Comparison of ENCODE assay signal across 33 cellular contexts in genomic region chr3:37465174-37465573, GRCh38. TPM values are rescaled to one million over a fixed set of nuclear protein-coding genes. Genes with fewer than 3 reads are reported as not detected.
"Had no signal": no experiment of that assay in that cellular context is flagged by ENCODE, and none has a peak within 500 bp of the region (broad histone marks: within the 10 kb centered on the region; RNA-seq: fewer than 3 reads in every experiment).

No MANE protein-coding gene starts in this region.

- FAIRE-seq: astrocyte, colon, endometrium, frontal cortex had no signal

- H3K36me3 Mint-ChIP-seq: activated naive CD4-positive, alpha-beta T cell treated with anti-CD3 and anti-CD28 coated beads, Interleukin-2, amount 10 ng/mL, durations not matched to agents 7 days and 5 days; activated naive CD8-positive, alpha-beta T cell treated with anti-CD3 and anti-CD28 coated beads, Interleukin-2, amount 10 ng/mL, durations not matched to agents 7 days and 5 days; T-cell had no signal

- ATAC-seq: activated naive CD4-positive, alpha-beta T cell treated with anti-CD3 and anti-CD28 coated beads, Interleukin-2, amount 50 U/mL, for 72 hours; activated T-cell treated with anti-CD3 and anti-CD28 coated beads, Interleukin-2, amount 50 U/mL, for 4 hours; activated T-helper 17 cell treated with anti-CD3 and anti-CD28 coated beads, Interleukin-2, amount 50 U/mL, for 72 hours; effector memory CD8-positive, alpha-beta T cell; esophagus mucosa; T-cell had no signal

- H3K4me3 Mint-ChIP-seq: activated CD4-positive, alpha-beta memory T cell treated with anti-CD3 and anti-CD28 coated beads, Interleukin-2, amount 10 ng/mL, durations not matched to agents 7 days and 5 days; activated CD4-positive, alpha-beta T cell treated with anti-CD3 and anti-CD28 coated beads, Interleukin-2, amount 10 ng/mL, durations not matched to agents 7 days and 5 days; activated naive CD4-positive, alpha-beta T cell treated with anti-CD3 and anti-CD28 coated beads, Interleukin-2, amount 10 ng/mL, durations not matched to agents 7 days and 5 days; activated naive CD8-positive, alpha-beta T cell treated with anti-CD3 and anti-CD28 coated beads, Interleukin-2, amount 10 ng/mL, durations not matched to agents 7 days and 5 days; activated T-cell treated with anti-CD3 and anti-CD28 coated beads, Interleukin-2, amount 50 U/mL, for 4 hours; activated T-helper 17 cell treated with anti-CD3 and anti-CD28 coated beads, Interleukin-2, amount 50 U/mL, for 72 hours; effector memory CD8-positive, alpha-beta T cell; T-cell; T-helper 1 cell treated with Interleukin-12 subunit alpha and Interleukin-12 subunit beta and Interleukin-4 antibody, amounts not matched to agents 30 μg/mL and 1 μg/mL, for 36 hours had no signal

- H3K4me1 Mint-ChIP-seq: activated CD4-positive, alpha-beta memory T cell treated with anti-CD3 and anti-CD28 coated beads, Interleukin-2, amount 10 ng/mL, durations not matched to agents 7 days and 5 days; activated CD4-positive, alpha-beta T cell treated with anti-CD3 and anti-CD28 coated beads, Interleukin-2, amount 10 ng/mL, durations not matched to agents 7 days and 5 days; activated naive CD4-positive, alpha-beta T cell treated with anti-CD3 and anti-CD28 coated beads, Interleukin-2, amount 10 ng/mL, durations not matched to agents 7 days and 5 days; activated naive CD8-positive, alpha-beta T cell treated with anti-CD3 and anti-CD28 coated beads, Interleukin-2, amount 10 ng/mL, durations not matched to agents 7 days and 5 days; activated T-helper 17 cell treated with anti-CD3 and anti-CD28 coated beads, Interleukin-2, amount 50 U/mL, for 72 hours; T-cell had no signal

- H3K27ac ChIP-seq: brain microvascular endothelial cell, WERI-Rb-1 had no signal

- H3K36me3 ChIP-seq: brain microvascular endothelial cell, WERI-Rb-1 had no signal

- H3K27ac Mint-ChIP-seq: activated CD4-positive, alpha-beta memory T cell treated with anti-CD3 and anti-CD28 coated beads, Interleukin-2, amount 10 ng/mL, durations not matched to agents 7 days and 5 days; activated CD4-positive, alpha-beta T cell treated with anti-CD3 and anti-CD28 coated beads, Interleukin-2, amount 10 ng/mL, durations not matched to agents 7 days and 5 days; activated naive CD4-positive, alpha-beta T cell treated with anti-CD3 and anti-CD28 coated beads, Interleukin-2, amount 10 ng/mL, durations not matched to agents 7 days and 5 days; activated naive CD4-positive, alpha-beta T cell treated with anti-CD3 and anti-CD28 coated beads, Interleukin-2, amount 50 U/mL, for 72 hours; activated naive CD8-positive, alpha-beta T cell treated with anti-CD3 and anti-CD28 coated beads, Interleukin-2, amount 10 ng/mL, durations not matched to agents 7 days and 5 days; activated T-helper 17 cell treated with anti-CD3 and anti-CD28 coated beads, Interleukin-2, amount 50 U/mL, for 72 hours; effector memory CD8-positive, alpha-beta T cell; T-cell; T-helper 1 cell treated with Interleukin-12 subunit alpha and Interleukin-12 subunit beta and Interleukin-4 antibody, amounts not matched to agents 30 μg/mL and 1 μg/mL, for 36 hours had no signal

- DNase-seq: activated CD4-positive, alpha-beta memory T cell treated with anti-CD3 and anti-CD28 coated beads, Interleukin-2, amount 10 ng/mL, durations not matched to agents 7 days and 5 days; activated CD4-positive, alpha-beta T cell treated with anti-CD3 and anti-CD28 coated beads for 1 hour; activated CD4-positive, alpha-beta T cell treated with anti-CD3 and anti-CD28 coated beads for 4 hours; activated CD4-positive, alpha-beta T cell treated with anti-CD3 and anti-CD28 coated beads, Interleukin-2, amount 10 ng/mL, durations not matched to agents 7 days and 5 days; activated CD4-positive, alpha-beta T cell treated with anti-CD3 and anti-CD28 coated beads, Interleukin-2, amount 50 U/mL, for 4 hours; activated CD4-positive, CD25-positive, alpha-beta regulatory T cell; activated CD8-positive, alpha-beta memory T cell treated with anti-CD3 and anti-CD28 coated beads for 24 hours; activated effector memory CD4-positive, alpha-beta T cell treated with anti-CD3 and anti-CD28 coated beads, Interleukin-2, amount 50 U/mL, for 16 hours; activated naive CD4-positive, alpha-beta T cell treated with anti-CD3 and anti-CD28 coated beads, Interleukin-2, amount 10 ng/mL, durations not matched to agents 7 days and 5 days; activated naive CD8-positive, alpha-beta T cell treated with anti-CD3 and anti-CD28 coated beads, Interleukin-2, amount 10 ng/mL, durations not matched to agents 7 days and 5 days; activated T-cell treated with anti-CD3 and anti-CD28 coated beads, Interleukin-2, amount 50 U/mL, for 4 hours; amniotic stem cell; anterior cingulate cortex; brain microvascular endothelial cell; caudate nucleus; cortex of kidney; dermis blood vessel endothelial cell; effector CD4-positive, alpha-beta T cell; effector memory CD8-positive, alpha-beta T cell; foreskin fibroblast; head of caudate nucleus; hippocampal formation; T-cell; T1000 had no signal

- H3K9me3 Mint-ChIP-seq: activated T-cell treated with anti-CD3 and anti-CD28 coated beads, Interleukin-2, amount 50 U/mL, for 4 hours had no signal

RNA-seq across cellular contexts. Expression of gene ITGA9, which starts 13.2 kb away (rescaled TPM):
- total RNA-seq: activated CD4-positive, alpha-beta T cell treated with anti-CD3 and anti-CD28 coated beads, Interleukin-2, amount 10 ng/mL, durations not matched to agents 7 days and 5 days had no signal
